Comparison of ENCODE assay signal across 8 cellular contexts in genomic region chr16:66483689-66484452, GRCh38. TPM values are rescaled to one million over a fixed set of nuclear protein-coding genes. Genes with fewer than 3 reads are reported as not detected.
DNase-seq lines count a peak whose midpoint lies in the region; ATAC-seq and TF ChIP-seq lines count a peak whose summit lies in the region.

No MANE protein-coding gene starts in this region.

- WGBS in right cardiac atrium, result 42% methylated on average over 14 of the region's 14 CpGs

- no peak overlapping the region for H3K4me2 ChIP-seq in GM23338

- H3K9me3 ChIP-seq in right cardiac atrium (ENCODE audit: control insufficient read depth, low read length), result no peaks in the 10 kb centered on the region
- no peaks in the 10 kb centered on the region for H3K9me3 ChIP-seq in gastrocnemius medialis

- no peaks in the 10 kb centered on the region for H4K20me1 ChIP-seq in GM23338 (replicated peaks; ENCODE audit: insufficient read depth)

- H3F3A ChIP-seq in GM23338 (replicated peaks; ENCODE audit: low read depth), result no peaks in the 10 kb centered on the region

- peaks cover 7% of the 10 kb centered on the region for H3K4me1 Mint-ChIP-seq in GM23338

- TF ChIP-seq POLR2A in gastrocnemius medialis (IDR thresholded peaks at IDR 0.05), result no peak

- TF ChIP-seq CTCF in GM23338 (conservative IDR thresholded peaks at IDR 0.05; ENCODE audit: low read depth in 2 of 2), result peak; percentile 83 to 100
- TF ChIP-seq CTCF in gastrocnemius medialis (IDR thresholded peaks at IDR 0.05 in 4 of 5, conservative IDR thresholded peaks at IDR 0.05 in 1 of 5), result peak; percentile 78 to 95 (median 83)

- no peaks in the 10 kb centered on the region for H3K9me2 ChIP-seq in GM23338 (ENCODE audit: insufficient read depth)

- no peak overlapping the region; the same call in 2 of the 3 replicates for H3K4me3 Mint-ChIP-seq in GM23338

- H3K27ac ChIP-seq in GM23338 (ENCODE audit: low read depth) (no peak overlapping the region), right cardiac atrium (ENCODE audit: low read length) (no peak overlapping the region), gastrocnemius medialis (no peak overlapping the region)

- no peaks in the 10 kb centered on the region for H3K79me2 ChIP-seq in GM23338 (replicated peaks; ENCODE audit: insufficient read depth)

- no peaks in the 10 kb centered on the region; the same call in 2 of the 3 replicates for H3K36me3 Mint-ChIP-seq in GM23338 (ENCODE audit: low read depth)

- in situ Hi-C loops in gastrocnemius medialis (cut with MboI; ENCODE audit: low sequenced_read_pairs in 4 of 4), result no loop called here

- ATAC-seq in GM23338 (peak; percentile 89), right cardiac atrium (peak; percentile 46 to 78), gastrocnemius medialis (peak; percentile 34 to 61), GM21825 (IDR thresholded peaks at IDR 0.05; ENCODE audit: unreplicated experiment) (no peak)

- peaks cover 6% of the 10 kb centered on the region for H3K27me3 Mint-ChIP-seq in GM23338 (ENCODE audit: insufficient read depth, low read depth, poor library complexity)

- H3K36me3 ChIP-seq in GM23338 (ENCODE audit: insufficient read depth) (no peaks in the 10 kb centered on the region), gastrocnemius medialis (no peaks in the 10 kb centered on the region)

- peak overlapping the region; percentile 67 for H2AFZ ChIP-seq in GM23338

- H3K9me3 Mint-ChIP-seq in GM23338, result peaks cover 6% of the 10 kb centered on the region; the same call in 1 of the 3 replicates

- intact Hi-C loops in right cardiac atrium (cut with DNase I), result loop anchor here in 3 of 4 donors (2.0 to 10.0 kb wide), 4 partner anchors 77 to 127 kb away; partner anchors contain the start of gene CMTM3 (in 1 of the 3)
- intact Hi-C loops in gastrocnemius medialis (cut with DNase I; ENCODE audit: low total_unique reads), result loop anchor here (1.0 to 10.0 kb wide), 4 partner anchors 78 to 391 kb away; no protein-coding TSS in a partner anchor

- H3K27me3 ChIP-seq in GM23338 (ENCODE audit: insufficient read depth), result no peaks in the 10 kb centered on the region
- H3K27me3 ChIP-seq in right cardiac atrium (ENCODE audit: control insufficient read depth, insufficient read depth), result no peaks in the 10 kb centered on the region
- H3K27me3 ChIP-seq in gastrocnemius medialis, result no peaks in the 10 kb centered on the region

- peak; percentile 16 for DNase-seq in DMS79 (lab: John Stamatoyannopoulos, UW)
- DNase-seq in GM23338 (ENCODE audit: low spot score), result peak; percentile 87
- DNase-seq in NCI-H1092 (lab: John Stamatoyannopoulos, UW), result peak; percentile 72
- peak; percentile 49 to 68 (median 60) for DNase-seq in T-helper 2 cell
- DNase-seq in amniotic stem cell (lab: John Stamatoyannopoulos, UW), result peak; percentile 24
- DNase-seq in right cardiac atrium, result peak; percentile 77 to 93 (median 92)
- peak; percentile 42 to 56 for DNase-seq in gastrocnemius medialis

- H3K4me3 ChIP-seq in GM23338 (no peak overlapping the region), right cardiac atrium (ENCODE audit: low read length) (no peak overlapping the region), gastrocnemius medialis (no peak overlapping the region)

- no peak overlapping the region for H3K27ac Mint-ChIP-seq in GM23338

- H3K4me1 ChIP-seq in GM23338 (ENCODE audit: insufficient read depth) (0 out of 2 replicates have a peak, but pooled peaks cover under 1% of the 10 kb centered on the region), right cardiac atrium (ENCODE audit: control insufficient read depth, insufficient read depth, low read length) (peaks cover 9% of the 10 kb centered on the region), gastrocnemius medialis (peaks cover 0 to 3% of the 10 kb centered on the region in 2 donors)

TF ChIP-seq in GM23338, 12 proteins besides CTCF, POLR2A, EP300 and RAD21 (continues in another document):
- TF ChIP-seq EZH2 (IDR thresholded peaks at IDR 0.05; ENCODE audit: low read depth, unreplicated experiment), result no peak
- TF ChIP-seq REST (IDR thresholded peaks at IDR 0.05; ENCODE audit: unreplicated experiment), result no peak
- no peak for TF ChIP-seq EZH2phosphoT487 (IDR thresholded peaks at IDR 0.05; ENCODE audit: unreplicated experiment)
- no peak for TF ChIP-seq ETS1 (IDR thresholded peaks at IDR 0.05)
- TF ChIP-seq CREB1 (CRISPR knock-in tag; IDR thresholded peaks at IDR 0.05; ENCODE audit: low read depth), result no peak
- no peak for TF ChIP-seq ZNF114 (CRISPR knock-in tag; IDR thresholded peaks at IDR 0.05)
- TF ChIP-seq JUNB (IDR thresholded peaks at IDR 0.05; ENCODE audit: unreplicated experiment), result no peak
- TF ChIP-seq ZNF331 (CRISPR knock-in tag; IDR thresholded peaks at IDR 0.05; ENCODE audit: low read depth), result no peak
- no peak for TF ChIP-seq POLR2AphosphoS5 (IDR thresholded peaks at IDR 0.05; ENCODE audit: low read depth)
- no peak for TF ChIP-seq NANOG (IDR thresholded peaks at IDR 0.05; ENCODE audit: borderline replicate concordance)
- TF ChIP-seq STAT1 (IDR thresholded peaks at IDR 0.05; ENCODE audit: unreplicated experiment), result no peak

RNA-seq across cellular contexts. Expression of gene BEAN1, which starts 56.8 kb away (rescaled TPM):
- 0.07 TPM in 1 of 2 replicates, not detected in the other for total RNA-seq in GM23338 (2014; rRNA removed; shearing (Covaris generic))
- polyA plus RNA-seq in GM23338 (2016; fragmentation: Nextera tagmentation; extraction: Ambion mirVana) (0.10 TPM in 1 of 2 replicates, not detected in the other), right cardiac atrium (0.41 TPM)
- total RNA-seq in right cardiac atrium (1 to 10 TPM in 3 of 4 donors, under 1 TPM in 1; 0.79 to 1.5 (median 1.2) TPM), gastrocnemius medialis (not detected)

Comparison
In these comparisons a context has a peak if more than half of its experiments do, and no peak if none do; other contexts are left out.
1. DNase-seq: peak in every context shown above with its lines; median percentile 92 in right cardiac atrium; 87 in GM23338; 72 in NCI-H1092; 60 in T-helper 2 cell; 49 in gastrocnemius medialis; 24 in amniotic stem cell; 16 in DMS79.